ENCODE assay signal across 21 cellular contexts in genomic region chr1:233151850-233152249, GRCh38.
"Had no signal": no experiment of that assay in that cellular context is flagged by ENCODE, and none has a peak within 500 bp of the region (broad histone marks: within the 10 kb centered on the region; RNA-seq: fewer than 3 reads in every experiment).

No MANE protein-coding gene starts in this region.

- H3K27ac ChIP-seq: coronary artery, esophagus muscularis mucosa, neural progenitor cell, prostate gland, tibial artery had no signal

- H3K9me3 ChIP-seq: esophagus muscularis mucosa, prostate gland, tibial artery had no signal

- ATAC-seq: activated CD4-positive, CD25-positive, alpha-beta regulatory T cell treated with anti-CD3 and anti-CD28 coated beads, Interleukin-2, amount 50 U/mL, for 24 hours; activated T-cell treated with anti-CD3 and anti-CD28 coated beads, Interleukin-2, amount 50 U/mL, for 72 hours; left lobe of liver; naive thymus-derived CD8-positive, alpha-beta T cell had no signal

- H2AFZ ChIP-seq: neural progenitor cell had no signal

- H3K27ac Mint-ChIP-seq: activated CD4-positive, alpha-beta memory T cell treated with anti-CD3 and anti-CD28 coated beads, Interleukin-2, amount 10 ng/mL, durations not matched to agents 7 days and 5 days; activated CD4-positive, alpha-beta T cell treated with anti-CD3 and anti-CD28 coated beads, Interleukin-2, amount 10 ng/mL, durations not matched to agents 24 days and 14 days; activated naive CD4-positive, alpha-beta T cell treated with anti-CD3 and anti-CD28 coated beads for 36 hours; activated T-cell treated with anti-CD3 and anti-CD28 coated beads, Interleukin-2, amount 50 U/mL, for 72 hours; mesothelial cell of epicardium; neural progenitor cell; stimulated activated naive CD8-positive, alpha-beta T cell treated with anti-CD3 and anti-CD28 coated beads, Interleukin-15, Interleukin-2, amounts not matched to agents 100 ng/mL and 50 ng/mL, for 24 hours had no signal

- H3K27me3 ChIP-seq: esophagus muscularis mucosa, neural progenitor cell, tibial artery had no signal

- H3K27me3 Mint-ChIP-seq: activated CD4-positive, alpha-beta memory T cell treated with anti-CD3 and anti-CD28 coated beads, Interleukin-2, amount 10 ng/mL, durations not matched to agents 7 days and 5 days; activated CD4-positive, alpha-beta T cell treated with anti-CD3 and anti-CD28 coated beads, Interleukin-2, amount 10 ng/mL, durations not matched to agents 24 days and 14 days; naive thymus-derived CD8-positive, alpha-beta T cell; stimulated activated naive CD8-positive, alpha-beta T cell treated with anti-CD3 and anti-CD28 coated beads, Interleukin-15, Interleukin-2, amounts not matched to agents 100 ng/mL and 50 ng/mL, for 24 hours had no signal

- H3K4me3 ChIP-seq: coronary artery, esophagus muscularis mucosa, neural progenitor cell, prostate gland, tibial artery had no signal

- H3K36me3 ChIP-seq: esophagus muscularis mucosa, neural progenitor cell, prostate gland, tibial artery had no signal

- DNase-seq: activated CD4-positive, alpha-beta memory T cell treated with anti-CD3 and anti-CD28 coated beads, Interleukin-2, amount 10 ng/mL, durations not matched to agents 7 days and 5 days; activated CD4-positive, alpha-beta T cell treated with anti-CD3 and anti-CD28 coated beads, Interleukin-2, amount 10 ng/mL, durations not matched to agents 24 days and 14 days; activated effector memory CD4-positive, alpha-beta T cell treated with Interleukin-2 at 50 U/mL for 16 hours; activated naive CD4-positive, alpha-beta T cell treated with anti-CD3 and anti-CD28 coated beads for 36 hours; activated T-cell treated with anti-CD3 and anti-CD28 coated beads, Interleukin-2, amount 50 U/mL, for 72 hours; amygdala; kidney; naive thymus-derived CD8-positive, alpha-beta T cell; stimulated activated CD4-positive, alpha-beta T cell treated with anti-CD3 and anti-CD28 coated beads, Interleukin-12 subunit alpha, Interleukin-12 subunit beta, amount 100 ng/mL, for 4 hours; stimulated activated CD4-positive, alpha-beta T cell treated with anti-CD3 and anti-CD28 coated beads, Interleukin-4, amount 100 ng/mL, for 4 hours; SW 1271; T-helper 2 cell; tibial artery had no signal

- H3K4me1 ChIP-seq: neural progenitor cell, prostate gland, tibial artery had no signal

- H3K9me3 Mint-ChIP-seq: activated CD4-positive, alpha-beta memory T cell treated with anti-CD3 and anti-CD28 coated beads, Interleukin-2, amount 10 ng/mL, durations not matched to agents 7 days and 5 days; activated CD4-positive, alpha-beta T cell treated with anti-CD3 and anti-CD28 coated beads, Interleukin-2, amount 10 ng/mL, durations not matched to agents 24 days and 14 days; activated naive CD4-positive, alpha-beta T cell treated with anti-CD3 and anti-CD28 coated beads for 36 hours; activated T-cell treated with anti-CD3 and anti-CD28 coated beads, Interleukin-2, amount 50 U/mL, for 72 hours; mesothelial cell of epicardium; naive thymus-derived CD8-positive, alpha-beta T cell; neural progenitor cell; stimulated activated naive CD8-positive, alpha-beta T cell treated with anti-CD3 and anti-CD28 coated beads, Interleukin-15, Interleukin-2, amounts not matched to agents 100 ng/mL and 50 ng/mL, for 24 hours had no signal

- H3K4me3 Mint-ChIP-seq: activated CD4-positive, alpha-beta memory T cell treated with anti-CD3 and anti-CD28 coated beads, Interleukin-2, amount 10 ng/mL, durations not matched to agents 7 days and 5 days; activated CD4-positive, alpha-beta T cell treated with anti-CD3 and anti-CD28 coated beads, Interleukin-2, amount 10 ng/mL, durations not matched to agents 24 days and 14 days; activated naive CD4-positive, alpha-beta T cell treated with anti-CD3 and anti-CD28 coated beads for 36 hours; activated T-cell treated with anti-CD3 and anti-CD28 coated beads, Interleukin-2, amount 50 U/mL, for 72 hours; mesothelial cell of epicardium; naive thymus-derived CD8-positive, alpha-beta T cell; neural progenitor cell; stimulated activated naive CD8-positive, alpha-beta T cell treated with anti-CD3 and anti-CD28 coated beads, Interleukin-15, Interleukin-2, amounts not matched to agents 100 ng/mL and 50 ng/mL, for 24 hours had no signal

- H3K4me2 ChIP-seq: neural progenitor cell had no signal

- H3K4me1 Mint-ChIP-seq: activated CD4-positive, alpha-beta memory T cell treated with anti-CD3 and anti-CD28 coated beads, Interleukin-2, amount 10 ng/mL, durations not matched to agents 7 days and 5 days; activated CD4-positive, alpha-beta T cell treated with anti-CD3 and anti-CD28 coated beads, Interleukin-2, amount 10 ng/mL, durations not matched to agents 24 days and 14 days; mesothelial cell of epicardium; naive thymus-derived CD8-positive, alpha-beta T cell; neural progenitor cell had no signal
